9 cellular contexts compared by ENCODE assay signal in genomic region chr14:106436310-106436905, GRCh38.
A peak's percentile ranks its signal among the peaks of the same experiment; 100 is the strongest.
DNase-seq lines count a peak whose midpoint lies in the region; ATAC-seq, FAIRE-seq and TF ChIP-seq lines count a peak whose summit lies in the region.
"Had no signal": no experiment of that assay in that cellular context is flagged by ENCODE, and none has a peak within 500 bp of the region (broad histone marks: within the 10 kb centered on the region; RNA-seq: fewer than 3 reads in every experiment).

No MANE protein-coding gene starts in this region.

- in situ Hi-C loops in HepG2 (cut with HindIII; ENCODE audit: extremely low pct_ligation_motif_present, low pct_unique_long_range_greater_than_20kb) (no loop called here), astrocyte of the spinal cord (cut with HindIII; ENCODE audit: low sequenced_read_pairs) (no loop called here)

- no peak for FAIRE-seq in HepG2 (lab: Jason Lieb, UNC)
- FAIRE-seq: G401.6 had no signal

- no peak for TF ChIP-seq POLR2A in HepG2 (IDR thresholded peaks at IDR 0.05; ENCODE audit: insufficient read depth in 1 of 2, low read depth in 2 of 2, low read length in 2 of 2)

- WGBS in liver = 38% methylated on average over 16 of the region's 16 CpGs
- WGBS in HepG2 (ENCODE audit: low lambda C conversion rate) = no CpG with 5 or more reads among the region's 16 CpGs

- H3K4me2 ChIP-seq in HepG2 (ENCODE audit: low read depth, low read length) = no peak overlapping the region

- H3K4me3 ChIP-seq in liver (ENCODE audit: low read depth in 1 of 3, low read length in 3 of 3) (no peak overlapping the region), HepG2 (replicated peaks in 1 of 3; ENCODE audit: insufficient read depth in 1 of 3, low read depth in 2 of 3, low read length in 3 of 3) (no peak overlapping the region), astrocyte of the spinal cord (ENCODE audit: low read depth, low read length) (no peak overlapping the region)

- CTCF ChIA-PET in HepG2 (lab: Yijun Ruan, JAX; ENCODE audit: low intra/inter-chr PET ratio, low total read pairs) = no interaction called here

- peak; percentile 38 for TF ChIP-seq CTCF in liver (IDR thresholded peaks at IDR 0.05; ENCODE audit: low read depth, low read length, missing input control)
- TF ChIP-seq CTCF in HepG2 (CRISPR knock-in tag; IDR thresholded peaks at IDR 0.05) = no peak
- peak; percentile 23 for TF ChIP-seq CTCF in astrocyte of the spinal cord (IDR thresholded peaks at IDR 0.05; ENCODE audit: low read depth, low read length)

- H3K27me3 ChIP-seq in liver (ENCODE audit: control insufficient read depth in 4 of 4, insufficient read depth in 4 of 4, low read length in 3 of 4) (peaks cover 0 to 10% (median 3%) of the 10 kb centered on the region in 4 donors), HepG2 (ENCODE audit: control insufficient read depth in 1 of 2, insufficient read depth in 2 of 2, low read length in 2 of 2) (no peaks in the 10 kb centered on the region)

- no peaks in the 10 kb centered on the region for H3K79me2 ChIP-seq in HepG2 (ENCODE audit: insufficient read depth, low read length)

- no peaks in the 10 kb centered on the region for H3K4me1 ChIP-seq in liver (ENCODE audit: control insufficient read depth in 4 of 4, insufficient read depth in 4 of 4, low read length in 3 of 4)
- no peaks in the 10 kb centered on the region for H3K4me1 ChIP-seq in HepG2 (ENCODE audit: insufficient read depth, low read length)

- no peak overlapping the region for H3K27ac ChIP-seq in liver (ENCODE audit: low read depth in 1 of 2, low read length in 2 of 2)
- H3K27ac ChIP-seq in HepG2 (ENCODE audit: extremely low read length, insufficient read depth, low read length) = no peak overlapping the region

- intact Hi-C loops in HepG2 (cut with micrococcal nuclease; ENCODE audit: unreplicated experiment) = no loop called here

- peak; percentile 7 to 58 for TF ChIP-seq RAD21 in liver (IDR thresholded peaks at IDR 0.05)
- no peak for TF ChIP-seq RAD21 in HepG2 (CRISPR knock-in tag; IDR thresholded peaks at IDR 0.05)

- no peak overlapping the region for H2AFZ ChIP-seq in HepG2 (ENCODE audit: low read length)

- H3K36me3 ChIP-seq in liver (ENCODE audit: control insufficient read depth in 4 of 4, insufficient read depth in 3 of 4, low read depth in 1 of 4, low read length in 3 of 4) = no peaks in the 10 kb centered on the region
- no peaks in the 10 kb centered on the region for H3K36me3 ChIP-seq in HepG2 (replicated peaks in 1 of 2; ENCODE audit: control insufficient read depth in 1 of 2, insufficient read depth in 2 of 2, low read length in 2 of 2)

- no peaks in the 10 kb centered on the region for H4K20me1 ChIP-seq in HepG2 (ENCODE audit: insufficient read depth, low read length)

- no peak overlapping the region for H3K9ac ChIP-seq in liver (ENCODE audit: low read depth in 1 of 2, low read length in 2 of 2)
- no peak overlapping the region for H3K9ac ChIP-seq in HepG2 (ENCODE audit: insufficient read depth, low read depth, low read length)

- POLR2A ChIA-PET in HepG2 (lab: Yijun Ruan, JAX) = no interaction called here

- DNase-seq in HepG2 (ENCODE audit: low spot score) (no peak), T-helper 1 cell (peak; percentile 44 to 73 (median 48)), astrocyte of the spinal cord (ENCODE audit: low read depth, low spot score) (no peak), RPMI8226 (no peak)
- DNase-seq in stimulated activated CD4-positive, alpha-beta T cell treated with anti-CD3 and anti-CD28 coated beads, Interleukin-12 subunit alpha, Interleukin-12 subunit beta, amount 100 ng/mL, for 24 hours (ENCODE audit: low read depth in 2 of 2) = peak; percentile 52 to 66

- TF ChIP-seq EP300 in HepG2 (IDR thresholded peaks at IDR 0.05; ENCODE audit: low read depth in 2 of 2, low read length in 2 of 2) (no peak), HepG2 (CRISPR knock-in tag; IDR thresholded peaks at IDR 0.05; ENCODE audit: borderline replicate concordance) (no peak)

- H3K9me3 ChIP-seq in liver (ENCODE audit: control insufficient read depth in 4 of 4, low read length in 3 of 4) = peaks cover 0 to 7% (median 0%) of the 10 kb centered on the region in 4 donors
- H3K9me3 ChIP-seq in HepG2 (ENCODE audit: low read length) = no peaks in the 10 kb centered on the region

- no TSS peak for BruUV-seq in HepG2 (replicated peaks; lab: Mats Ljungman, UMichigan)

- ATAC-seq in HepG2 (no peak), HG03175 (IDR thresholded peaks at IDR 0.05; ENCODE audit: unreplicated experiment) (no peak), GM18517 (IDR thresholded peaks at IDR 0.05; ENCODE audit: unreplicated experiment) (no peak)

TF ChIP-seq in liver, 16 proteins besides CTCF, POLR2A, EP300 and RAD21 (continues in another document):
- no peak for TF ChIP-seq RXRA (IDR thresholded peaks at IDR 0.05)
- no peak for TF ChIP-seq REST (IDR thresholded peaks at IDR 0.05)
- TF ChIP-seq MAX (IDR thresholded peaks at IDR 0.05) = no peak
- no peak for TF ChIP-seq JUND (IDR thresholded peaks at IDR 0.05)
- TF ChIP-seq FOXA2 (IDR thresholded peaks at IDR 0.05) = no peak
- TF ChIP-seq TAF1 (conservative IDR thresholded peaks at IDR 0.05) = no peak
- TF ChIP-seq GABPA (IDR thresholded peaks at IDR 0.05 in 1 of 2, conservative IDR thresholded peaks at IDR 0.05 in 1 of 2) = no peak
- TF ChIP-seq HNF4G (IDR thresholded peaks at IDR 0.05) = no peak
- no peak for TF ChIP-seq HNF4A (conservative IDR thresholded peaks at IDR 0.05)
- TF ChIP-seq NR2F2 (IDR thresholded peaks at IDR 0.05) = no peak
- TF ChIP-seq FOXA1 (IDR thresholded peaks at IDR 0.05) = no peak

TF ChIP-seq in HepG2, 621 proteins besides CTCF, POLR2A, EP300 and RAD21:
- TF ChIP-seq CCDC6 (CRISPR knock-in tag; IDR thresholded peaks at IDR 0.05) (no peak), NR2F2 (IDR thresholded peaks at IDR 0.05; ENCODE audit: borderline replicate concordance, low read depth) (no peak), CCAR2 (optimal IDR thresholded peaks at IDR 0.05; ENCODE audit: low read depth, low read length) (no peak), TEAD2 (CRISPR knock-in tag; IDR thresholded peaks at IDR 0.05) (no peak), NONO (IDR thresholded peaks at IDR 0.05) (no peak), NONO (CRISPR knock-in tag; conservative IDR thresholded peaks at IDR 0.05) (no peak)

Comparison
In these comparisons a context has a peak if more than half of its experiments do, and no peak if none do; other contexts are left out.
1. DNase-seq: peak in T-helper 1 cell (5 of 5) and stimulated activated CD4-positive, alpha-beta T cell treated with anti-CD3 and anti-CD28 coated beads, Interleukin-12 subunit alpha, Interleukin-12 subunit beta, amount 100 ng/mL, for 24 hours (2 of 2); none in HepG2 (single experiment), astrocyte of the spinal cord (single experiment) and RPMI8226 (single experiment).